Comparison of ENCODE assay signal across 16 cellular contexts in genomic region chr15:73794501-73795133, GRCh38. TPM values are rescaled to one million over a fixed set of nuclear protein-coding genes. Genes with fewer than 3 reads are reported as not detected.
DNase-seq lines count a peak whose midpoint lies in the region; ATAC-seq and TF ChIP-seq lines count a peak whose summit lies in the region.
"Had no signal": no experiment of that assay in that cellular context is flagged by ENCODE, and none has a peak within 500 bp of the region (broad histone marks: within the 10 kb centered on the region; RNA-seq: fewer than 3 reads in every experiment).

No MANE protein-coding gene starts in this region.

- H3K9me3 Mint-ChIP-seq in HFFc6 = no peaks in the 10 kb centered on the region
- no peaks in the 10 kb centered on the region for H3K9me3 Mint-ChIP-seq in activated CD8-positive, alpha-beta T cell treated with anti-CD3 and anti-CD28 coated beads for 36 hours
- H3K9me3 Mint-ChIP-seq: CD4-positive, CD25-positive, alpha-beta regulatory T cell; memory B cell; neural crest cell had no signal

- intact Hi-C loops in activated CD8-positive, alpha-beta T cell treated with anti-CD3 and anti-CD28 coated beads for 36 hours (cut with micrococcal nuclease) = no loop called here

- CTCF ChIA-PET in activated CD8-positive, alpha-beta T cell treated with anti-CD3 and anti-CD28 coated beads for 36 hours (lab: Charles Lee) = no interaction called here

- no peak overlapping the region for H3K4me3 Mint-ChIP-seq in HFFc6
- H3K4me3 Mint-ChIP-seq in activated CD8-positive, alpha-beta T cell treated with anti-CD3 and anti-CD28 coated beads for 36 hours = no peak overlapping the region
- H3K4me3 Mint-ChIP-seq: CD4-positive, CD25-positive, alpha-beta regulatory T cell; memory B cell; neural crest cell had no signal

- no peak for TF ChIP-seq POLR2A in upper lobe of left lung (IDR thresholded peaks at IDR 0.05)

- TF ChIP-seq CTCF in HFFc6 (IDR thresholded peaks at IDR 0.05) (no peak), upper lobe of left lung (IDR thresholded peaks at IDR 0.05) (no peak)
- no peak for TF ChIP-seq CTCF in activated CD8-positive, alpha-beta T cell treated with anti-CD3 and anti-CD28 coated beads for 36 hours (IDR thresholded peaks at IDR 0.05)

- H3K36me3 ChIP-seq in upper lobe of left lung = no peaks in the 10 kb centered on the region
- H3K36me3 ChIP-seq: ascending aorta had no signal

- H3K27ac ChIP-seq in upper lobe of left lung = no peak overlapping the region
- H3K27ac ChIP-seq: ascending aorta, foreskin keratinocyte had no signal

- no peak overlapping the region for H3K4me3 ChIP-seq in upper lobe of left lung
- H3K4me3 ChIP-seq: ascending aorta had no signal

- POLR2A ChIA-PET in activated CD8-positive, alpha-beta T cell treated with anti-CD3 and anti-CD28 coated beads for 36 hours (lab: Charles Lee) = no interaction called here

- peaks cover 10% of the 10 kb centered on the region for H3K4me1 Mint-ChIP-seq in HFFc6 (ENCODE audit: low read depth)
- H3K4me1 Mint-ChIP-seq in activated CD8-positive, alpha-beta T cell treated with anti-CD3 and anti-CD28 coated beads for 36 hours (ENCODE audit: low read depth) = no peaks in the 10 kb centered on the region
- H3K4me1 Mint-ChIP-seq: CD4-positive, CD25-positive, alpha-beta regulatory T cell; memory B cell had no signal

- WGBS in upper lobe of left lung, 2 donors = 49 to 75% methylated on average over 5 of the region's 5 CpGs

- no peaks in the 10 kb centered on the region for H3K27me3 ChIP-seq in upper lobe of left lung
- H3K27me3 ChIP-seq: ascending aorta had no signal

- H3K36me3 Mint-ChIP-seq in HFFc6 (ENCODE audit: low read depth) = no peaks in the 10 kb centered on the region
- no peaks in the 10 kb centered on the region for H3K36me3 Mint-ChIP-seq in activated CD8-positive, alpha-beta T cell treated with anti-CD3 and anti-CD28 coated beads for 36 hours (ENCODE audit: low read depth)
- H3K36me3 Mint-ChIP-seq: CD4-positive, CD25-positive, alpha-beta regulatory T cell; memory B cell had no signal

- ATAC-seq in upper lobe of left lung (ENCODE audit: low FRiP score in 2 of 2) = no peak
- ATAC-seq in activated CD8-positive, alpha-beta T cell treated with anti-CD3 and anti-CD28 coated beads for 36 hours = no peak
- ATAC-seq: foreskin keratinocyte had no signal

- peaks cover 29% of the 10 kb centered on the region for H3K27me3 Mint-ChIP-seq in HFFc6 (ENCODE audit: insufficient read depth)
- no peaks in the 10 kb centered on the region for H3K27me3 Mint-ChIP-seq in activated CD8-positive, alpha-beta T cell treated with anti-CD3 and anti-CD28 coated beads for 36 hours

- H3K27ac Mint-ChIP-seq in HFFc6 = no peak overlapping the region
- H3K27ac Mint-ChIP-seq in activated CD8-positive, alpha-beta T cell treated with anti-CD3 and anti-CD28 coated beads for 36 hours = no peak overlapping the region
- H3K27ac Mint-ChIP-seq: CD4-positive, CD25-positive, alpha-beta regulatory T cell; memory B cell had no signal

- TF ChIP-seq EP300 in upper lobe of left lung (IDR thresholded peaks at IDR 0.05) = no peak

- DNase-seq in DMS79 treated with DMSO at 0.1 percent for 48 hours (lab: John Stamatoyannopoulos, UW) = peak; percentile 54
- no peak for DNase-seq in DMS79 (lab: John Stamatoyannopoulos, UW)
- peak; percentile 48 for DNase-seq in HFFc6
- DNase-seq in astrocyte of the hippocampus (ENCODE audit: low read depth, low spot score) = peak; percentile 41
- peak; percentile 55 for DNase-seq in iris pigment epithelial cell (ENCODE audit: low read depth)
- DNase-seq in upper lobe of left lung = no peak
- no peak for DNase-seq in GF-D8 (lab: John Stamatoyannopoulos, UW)
- no peak for DNase-seq in activated CD8-positive, alpha-beta T cell treated with anti-CD3 and anti-CD28 coated beads for 36 hours
- DNase-seq: 8988T; CD4-positive, CD25-positive, alpha-beta regulatory T cell; NCI-H2107; retina had no signal

- H3K4me1 ChIP-seq in upper lobe of left lung = no peaks in the 10 kb centered on the region
- H3K4me1 ChIP-seq: foreskin keratinocyte had no signal

- no peaks in the 10 kb centered on the region for H3K9me3 ChIP-seq in upper lobe of left lung
- H3K9me3 ChIP-seq: ascending aorta had no signal

RNA-seq across cellular contexts. Expression of gene INSYN1, which starts 41.5 kb away (rescaled TPM):
- 1 to 10 TPM in 2 of 6 experiments, under 1 TPM in 4; 0.15 to 1.3 (median 0.28) TPM for total RNA-seq in HFFc6 (2021; fragmentation: NEBNext Ultra II Directional; extraction: Animal tissue kit (Norgen Biotek cat#: 25700))
- total RNA-seq in upper lobe of left lung = 10 to 100 TPM in 1 of 6 donors, 1 to 10 TPM in 5; 3.1 to 17.1 (median 5.1) TPM
- total RNA-seq in activated CD8-positive, alpha-beta T cell treated with anti-CD3 and anti-CD28 coated beads for 36 hours = not detected
- total RNA-seq: CD4-positive, CD25-positive, alpha-beta regulatory T cell had no signal

Comparison
In these comparisons a context has a peak if more than half of its experiments do, and no peak if none do; other contexts are left out.
1. DNase-seq: peak in DMS79 treated with DMSO at 0.1 percent for 48 hours (single experiment), HFFc6 (single experiment), astrocyte of the hippocampus (single experiment) and iris pigment epithelial cell (single experiment); none in DMS79 (single experiment), upper lobe of left lung (0 of 2), GF-D8 (single experiment) and activated CD8-positive, alpha-beta T cell treated with anti-CD3 and anti-CD28 coated beads for 36 hours (single experiment).